ENCODE assay signal across 17 cellular contexts in the genomic region with DNA sequence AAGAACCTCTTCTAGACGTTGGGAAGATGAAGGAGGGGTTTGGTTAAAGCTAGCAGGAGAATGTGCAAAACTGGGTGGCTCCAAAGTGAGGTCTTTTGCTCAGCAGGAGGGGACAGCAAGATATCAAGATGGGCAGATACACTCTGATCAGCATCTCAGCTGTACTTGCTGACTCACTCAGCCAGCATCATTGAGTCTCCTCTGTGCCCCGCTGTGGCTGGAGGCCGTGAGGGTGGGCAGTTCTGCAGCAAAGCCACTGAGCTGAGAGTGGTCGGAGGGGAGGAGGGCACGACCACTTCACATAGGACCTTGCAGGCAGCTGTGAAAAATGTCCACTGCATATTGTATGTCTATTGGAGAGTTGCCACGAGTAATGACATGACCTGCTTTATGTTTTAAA.
DNase-seq lines count a peak whose midpoint lies in the region; ATAC-seq, FAIRE-seq and TF ChIP-seq lines count a peak whose summit lies in the region.
"Had no signal": no experiment of that assay in that cellular context is flagged by ENCODE, and none has a peak within 500 bp of the region (broad histone marks: within the 10 kb centered on the region; RNA-seq: fewer than 3 reads in every experiment).

No MANE protein-coding gene starts in this region.

- H2AFZ ChIP-seq in IMR-90 (replicated peaks; ENCODE audit: low read length, poor library complexity), result peak overlapping the region; percentile 64

- TF ChIP-seq RAD21 in IMR-90 (IDR thresholded peaks at IDR 0.05; ENCODE audit: low read length), result no peak

- peak; percentile 43 for DNase-seq in IMR-90
- peak; percentile 32 for DNase-seq in RCC 7860 (ENCODE audit: low spot score)
- peak; percentile 70 for DNase-seq in choroid plexus epithelial cell (ENCODE audit: low read depth)
- no peak for DNase-seq in psoas muscle
- no peak for DNase-seq in NCI-H524 (lab: John Stamatoyannopoulos, UW)
- no peak for DNase-seq in GM10266 (ENCODE audit: extremely low spot score)
- DNase-seq in HT-29 (ENCODE audit: low spot score), result no peak
- no peak for DNase-seq in stimulated activated CD8-positive, alpha-beta memory T cell treated with anti-CD3 and anti-CD28 coated beads, Interleukin-4, amount 100 ng/mL, for 48 hours
- DNase-seq: DND-41, NCI-H1048, NCI-H1436, NCI-H1930, NCI-H526 treated with DMSO at 0.1 percent for 48 hours, RPMI8226, SIG-M5 had no signal

- no peaks in the 10 kb centered on the region for H3K27me3 ChIP-seq in IMR-90 (ENCODE audit: control insufficient read depth, insufficient read depth, low read length)
- H3K27me3 ChIP-seq in psoas muscle (ENCODE audit: insufficient read depth in 3 of 3, low read length in 2 of 3), result no peaks in the 10 kb centered on the region

- H2BK5ac ChIP-seq in IMR-90 (ENCODE audit: low read depth, low read length, poor library complexity, severe bottlenecking), result peak overlapping the region; percentile 75

- CTCF ChIA-PET in IMR-90 (lab: Yijun Ruan, JAX), result no interaction called here

- BruUV-seq in IMR-90 (replicated peaks; lab: Mats Ljungman, UMichigan), result no TSS peak

- H4K8ac ChIP-seq in IMR-90 (ENCODE audit: low read depth in 2 of 2, low read length in 2 of 2), result peak overlapping the region in 1 of 2 experiments; percentile 57; a peak in 2 of 4 replicates

- H3K4me2 ChIP-seq in IMR-90 (ENCODE audit: low read depth, low read length), result no peak overlapping the region

- H3K4ac ChIP-seq in IMR-90 (ENCODE audit: low read depth, low read length), result peak overlapping the region; percentile 67

- H4K20me1 ChIP-seq in IMR-90 (ENCODE audit: insufficient read depth, low read length), result no peaks in the 10 kb centered on the region

- peak; percentile 31 for ATAC-seq in IMR-90 (ENCODE audit: low read depth)
- ATAC-seq in psoas muscle, result peak; percentile 20 to 52 (median 26)

- H3K23ac ChIP-seq in IMR-90 (ENCODE audit: low read depth, low read length), result no peak overlapping the region

- H3K27ac ChIP-seq in IMR-90 (ENCODE audit: insufficient read depth, low read length) (no peak overlapping the region), psoas muscle (peak overlapping the region; percentile 43)

- H2BK15ac ChIP-seq in IMR-90 (ENCODE audit: low read depth, low read length), result peak overlapping the region; percentile 96; the same call in 2 of the 3 replicates

- in situ Hi-C loops in IMR-90 (cut with MboI; ENCODE audit: low sequenced_read_pairs), result no loop called here

- H3K9ac ChIP-seq in IMR-90 (ENCODE audit: low read depth, low read length), result no peak overlapping the region

- TF ChIP-seq CTCF in IMR-90 (conservative IDR thresholded peaks at IDR 0.05; ENCODE audit: low read depth, low read length) (no peak), choroid plexus epithelial cell (conservative IDR thresholded peaks at IDR 0.05; ENCODE audit: low read depth, low read length) (no peak), psoas muscle (IDR thresholded peaks at IDR 0.05) (no peak), GM10266 (IDR thresholded peaks at IDR 0.05; ENCODE audit: control insufficient read depth, insufficient read depth, low read depth, missing control alignments) (no peak)

- H2BK20ac ChIP-seq in IMR-90 (ENCODE audit: low read depth, low read length), result peak overlapping the region; percentile 88; the same call in 1 of the 2 replicates

- H4K91ac ChIP-seq in IMR-90 (ENCODE audit: insufficient read depth, low read depth, low read length), result peak overlapping the region; percentile 7

- 100% methylated on average over 1 of the region's 6 CpGs; no CpG with 5 or more reads in 1 of the 2 experiments for WGBS in IMR-90 (ENCODE audit: extremely low coverage in 2 of 2, insufficient read length in 1 of 2), 2 experiments
- 53 to 60% (median 55%) methylated on average over 6 of the region's 6 CpGs for WGBS in psoas muscle, 3 donors

- peak overlapping the region; percentile 12 for H2AK9ac ChIP-seq in IMR-90 (replicated peaks; ENCODE audit: low read depth, low read length, poor library complexity)

- H2AK5ac ChIP-seq in IMR-90 (ENCODE audit: low read depth, low read length), result peak overlapping the region; percentile 65

- no peak overlapping the region for H3K4me3 ChIP-seq in IMR-90 (ENCODE audit: insufficient read depth, low read depth, low read length)
- no peak overlapping the region for H3K4me3 ChIP-seq in choroid plexus epithelial cell (ENCODE audit: low read depth, low read length)
- H3K4me3 ChIP-seq in psoas muscle, result no peak overlapping the region
- H3K4me3 ChIP-seq: HAP-1 had no signal

- H3K36me3 ChIP-seq in IMR-90 (ENCODE audit: control insufficient read depth, insufficient read depth, low read length) (no peaks in the 10 kb centered on the region), psoas muscle (ENCODE audit: insufficient read depth in 1 of 2, low read depth in 1 of 2) (no peaks in the 10 kb centered on the region)
- H3K36me3 ChIP-seq: HAP-1 had no signal

- H3K9me3 ChIP-seq in IMR-90 (ENCODE audit: control insufficient read depth, insufficient read depth, low read length) (no peaks in the 10 kb centered on the region), psoas muscle (no peaks in the 10 kb centered on the region)
- H3K9me3 ChIP-seq: HAP-1 had no signal

- peak overlapping the region; percentile 88 for H2BK120ac ChIP-seq in IMR-90 (ENCODE audit: low read depth, low read length)

- dilution Hi-C loops in IMR-90 (cut with HindIII; ENCODE audit: low sequenced_read_pairs, unreplicated experiment), result no loop called here

- H4K5ac ChIP-seq in IMR-90 (ENCODE audit: low read depth, low read length), result peak overlapping the region; percentile 33; the same call in 1 of the 2 replicates

- H3K18ac ChIP-seq in IMR-90 (ENCODE audit: low read depth, low read length), result peak overlapping the region; percentile 21; the same call in 1 of the 2 replicates

- H3K4me1 ChIP-seq in IMR-90 (ENCODE audit: control insufficient read depth, insufficient read depth, low read length) (peaks cover 28% of the 10 kb centered on the region), psoas muscle (peaks cover 21% of the 10 kb centered on the region)
- H3K4me1 ChIP-seq: HAP-1 had no signal

- H3K79me1 ChIP-seq in IMR-90 (ENCODE audit: low read depth in 1 of 2, low read length in 2 of 2), result no peaks in the 10 kb centered on the region

- POLR2A ChIA-PET in IMR-90 (lab: Charles Lee; ENCODE audit: unreplicated experiment), result no interaction called here

- no peak for FAIRE-seq in RCC 7860 (lab: Jason Lieb, UNC)
- FAIRE-seq: G401.6 had no signal

- TF ChIP-seq POLR2A in IMR-90 (IDR thresholded peaks at IDR 0.05; ENCODE audit: low read depth, low read length), result no peak

- peaks cover 26% of the 10 kb centered on the region for H3K9me1 ChIP-seq in IMR-90 (ENCODE audit: insufficient read depth, low read length)

- peak overlapping the region; percentile 66 for H3K14ac ChIP-seq in IMR-90 (replicated peaks; ENCODE audit: low read depth, low read length)

- no peak overlapping the region for H3K56ac ChIP-seq in IMR-90 (ENCODE audit: extremely low read depth, insufficient read depth, low read length)

- intact Hi-C loops in IMR-90 (cut with micrococcal nuclease), result no loop called here
- intact Hi-C loops in psoas muscle (cut with DNase I), result loop anchor here in 1 of 2 donors (2.0 kb wide), 1 partner anchor 36 kb away; no protein-coding TSS in a partner anchor

TF ChIP-seq in IMR-90, 13 proteins besides CTCF, POLR2A, EP300 and RAD21:
- TF ChIP-seq MAFK (IDR thresholded peaks at IDR 0.05; ENCODE audit: low read depth, low read length) (no peak; the same call in 1 of the 2 replicates), NFE2L2 (IDR thresholded peaks at IDR 0.05; ENCODE audit: low read depth, low read length) (peak; percentile 13; the same call in 1 of the 2 replicates), CHD1 (IDR thresholded peaks at IDR 0.05; ENCODE audit: low read depth, low read length) (no peak)

Comparison
In these comparisons a context has a peak if more than half of its experiments do, and no peak if none do; other contexts are left out.
1. DNase-seq: peak in IMR-90 (single experiment), RCC 7860 (single experiment) and choroid plexus epithelial cell (single experiment); none in psoas muscle (0 of 2), NCI-H524 (0 of 2), GM10266 (single experiment), HT-29 (single experiment) and stimulated activated CD8-positive, alpha-beta memory T cell treated with anti-CD3 and anti-CD28 coated beads, Interleukin-4, amount 100 ng/mL, for 48 hours (single experiment).